In genomic region chr6:149316108-149316727, GRCh38 we compare ENCODE assay signal across 8 cellular contexts. TPM values are rescaled to one million over a fixed set of nuclear protein-coding genes. Genes with fewer than 3 reads are reported as not detected.
DNase-seq lines count a peak whose midpoint lies in the region; ATAC-seq and TF ChIP-seq lines count a peak whose summit lies in the region.

No MANE protein-coding gene starts in this region.

- no peak for DNase-seq in CD4-positive, CD25-positive, alpha-beta regulatory T cell
- DNase-seq in NB4 (ENCODE audit: low read depth) (no peak), nephron progenitor cell (no peak), KBM-7 (no peak), COLO829 (ENCODE audit: low spot score) (no peak), HEK293T (ENCODE audit: extremely low spot score) (no peak)

- peaks cover 36% of the 10 kb centered on the region for H3K4me1 ChIP-seq in CD4-positive, CD25-positive, alpha-beta regulatory T cell (ENCODE audit: control insufficient read depth, insufficient read depth, low read length, poor library complexity, severe bottlenecking)
- peaks cover 3% of the 10 kb centered on the region for H3K4me1 ChIP-seq in ectodermal cell (ENCODE audit: control insufficient read depth, insufficient read depth, low read length)

- H3K27me3 Mint-ChIP-seq in CD4-positive, CD25-positive, alpha-beta regulatory T cell, result no peaks in the 10 kb centered on the region
- no peaks in the 10 kb centered on the region for H3K27me3 Mint-ChIP-seq in nephron progenitor cell (ENCODE audit: low read depth, poor library complexity)

- H3K9me3 Mint-ChIP-seq in CD4-positive, CD25-positive, alpha-beta regulatory T cell, result peaks cover 0 to 3% (median 0%) of the 10 kb centered on the region in 7 donors
- no peaks in the 10 kb centered on the region for H3K9me3 Mint-ChIP-seq in nephron progenitor cell

- no peaks in the 10 kb centered on the region for H3K36me3 ChIP-seq in CD4-positive, CD25-positive, alpha-beta regulatory T cell (ENCODE audit: control insufficient read depth, insufficient read depth, low read length)
- H3K36me3 ChIP-seq in ectodermal cell (ENCODE audit: control insufficient read depth, insufficient read depth, low read length), result no peaks in the 10 kb centered on the region

- no peak for ATAC-seq in CD4-positive, CD25-positive, alpha-beta regulatory T cell (ENCODE audit: low read depth in 2 of 2)
- ATAC-seq in HG03045 (IDR thresholded peaks at IDR 0.05; ENCODE audit: unreplicated experiment), result no peak

- CTCF ChIA-PET in HEK293T (lab: Yijun Ruan, JAX), result no interaction called here

- H3K4me1 Mint-ChIP-seq in CD4-positive, CD25-positive, alpha-beta regulatory T cell, result peaks cover under 1 to 34% (median 17%) of the 10 kb centered on the region in 4 donors
- peaks cover 41% of the 10 kb centered on the region for H3K4me1 Mint-ChIP-seq in nephron progenitor cell

- no peak for TF ChIP-seq POLR2A in NB4 (IDR thresholded peaks at IDR 0.05; ENCODE audit: extremely low read depth, insufficient read length)

- POLR2A ChIA-PET in HEK293T (lab: Yijun Ruan, JAX), result interaction anchor here (0.6 to 2.3 kb wide), 8 partner anchors 17 to 236 kb away, joined by 3 to 6 read pairs (median 3); no protein-coding TSS in a partner anchor

- no peaks in the 10 kb centered on the region for H3K27me3 ChIP-seq in CD4-positive, CD25-positive, alpha-beta regulatory T cell (ENCODE audit: control insufficient read depth, insufficient read depth, low read length)
- no peaks in the 10 kb centered on the region for H3K27me3 ChIP-seq in ectodermal cell (ENCODE audit: control insufficient read depth, insufficient read depth, low read length, poor library complexity, severe bottlenecking)

- TF ChIP-seq CTCF in NB4 (IDR thresholded peaks at IDR 0.05; ENCODE audit: low read depth, low read length) (no peak), nephron progenitor cell (IDR thresholded peaks at IDR 0.05) (no peak)

- WGBS in ectodermal cell, 2 experiments, result 33 to 47% methylated on average over 3 to 7 of the region's 7 CpGs

- peak overlapping the region; percentile 94 for H3K27ac ChIP-seq in CD4-positive, CD25-positive, alpha-beta regulatory T cell (ENCODE audit: insufficient read depth, low read length, poor library complexity, severe bottlenecking)
- peak overlapping the region; percentile 52 for H3K27ac ChIP-seq in ectodermal cell (ENCODE audit: insufficient read depth, low read depth, low read length, poor library complexity, severe bottlenecking)

- peak overlapping the region; percentile 88 for H3K4me3 ChIP-seq in CD4-positive, CD25-positive, alpha-beta regulatory T cell (ENCODE audit: low read depth, low read length)
- peak overlapping the region; percentile 89 for H3K4me3 ChIP-seq in NB4 (ENCODE audit: low read depth, low read length)
- H3K4me3 ChIP-seq in ectodermal cell (ENCODE audit: insufficient read depth, low read depth, low read length), result peak overlapping the region; percentile 87

- no peaks in the 10 kb centered on the region for H3K36me3 Mint-ChIP-seq in CD4-positive, CD25-positive, alpha-beta regulatory T cell
- no peaks in the 10 kb centered on the region for H3K36me3 Mint-ChIP-seq in nephron progenitor cell (ENCODE audit: low read depth)

- in situ Hi-C loops in KBM-7 (cut with MboI; ENCODE audit: low pct_unique_long_range_greater_than_20kb, low sequenced_read_pairs), result no loop called here

- H3K27ac Mint-ChIP-seq in CD4-positive, CD25-positive, alpha-beta regulatory T cell, result peak overlapping the region; percentile 70 to 80 (median 71)
- H3K27ac Mint-ChIP-seq in nephron progenitor cell, result peak overlapping the region; percentile 90

- peak overlapping the region; percentile 84 to 93 (median 86) for H3K4me3 Mint-ChIP-seq in CD4-positive, CD25-positive, alpha-beta regulatory T cell
- H3K4me3 Mint-ChIP-seq in nephron progenitor cell, result peak overlapping the region; percentile 90

- no peaks in the 10 kb centered on the region for H3K9me3 ChIP-seq in CD4-positive, CD25-positive, alpha-beta regulatory T cell (ENCODE audit: control insufficient read depth in 2 of 2, low read length in 2 of 2)
- H3K9me3 ChIP-seq in ectodermal cell (ENCODE audit: control insufficient read depth, low read length), result no peaks in the 10 kb centered on the region

TF ChIP-seq in HEK293T, 16 proteins besides CTCF, POLR2A, EP300 and RAD21:
- no peak for TF ChIP-seq CTBP1 (IDR thresholded peaks at IDR 0.05; ENCODE audit: borderline replicate concordance)
- TF ChIP-seq FOXM1 (IDR thresholded peaks at IDR 0.05; ENCODE audit: borderline replicate concordance), result no peak
- no peak for TF ChIP-seq FOXK2 (IDR thresholded peaks at IDR 0.05)
- TF ChIP-seq ELF4 (IDR thresholded peaks at IDR 0.05), result no peak
- TF ChIP-seq SUZ12 (IDR thresholded peaks at IDR 0.05), result no peak
- TF ChIP-seq, protein P1, sequence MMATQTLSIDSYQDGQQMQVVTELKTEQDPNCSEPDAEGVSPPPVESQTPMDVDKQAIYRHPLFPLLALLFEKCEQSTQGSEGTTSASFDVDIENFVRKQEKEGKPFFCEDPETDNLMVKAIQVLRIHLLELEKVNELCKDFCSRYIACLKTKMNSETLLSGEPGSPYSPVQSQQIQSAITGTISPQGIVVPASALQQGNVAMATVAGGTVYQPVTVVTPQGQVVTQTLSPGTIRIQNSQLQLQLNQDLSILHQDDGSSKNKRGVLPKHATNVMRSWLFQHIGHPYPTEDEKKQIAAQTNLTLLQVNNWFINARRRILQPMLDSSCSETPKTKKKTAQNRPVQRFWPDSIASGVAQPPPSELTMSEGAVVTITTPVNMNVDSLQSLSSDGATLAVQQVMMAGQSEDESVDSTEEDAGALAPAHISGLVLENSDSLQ (IDR thresholded peaks at IDR 0.05), result no peak

RNA-seq across cellular contexts. Expression of gene TAB2, which starts 1.3 kb away (rescaled TPM):
- total RNA-seq in CD4-positive, CD25-positive, alpha-beta regulatory T cell, result 180 TPM
- polyA plus RNA-seq in CD4-positive, CD25-positive, alpha-beta regulatory T cell, result 10 to 100 TPM; 21.6 to 26.8 (median 22.0) TPM
- 70.7 TPM for polyA plus RNA-seq in ectodermal cell (2013, experiment 1 of 4)
- 75.9 TPM for polyA plus RNA-seq in ectodermal cell (2013, experiment 2 of 4)
- polyA plus RNA-seq in ectodermal cell (2013, experiment 3 of 4), result 65.4 TPM
- polyA plus RNA-seq in ectodermal cell (2013, experiment 4 of 4), result 73.6 TPM
